Comparison of ENCODE assay signal across 9 cellular contexts in the genomic region with DNA sequence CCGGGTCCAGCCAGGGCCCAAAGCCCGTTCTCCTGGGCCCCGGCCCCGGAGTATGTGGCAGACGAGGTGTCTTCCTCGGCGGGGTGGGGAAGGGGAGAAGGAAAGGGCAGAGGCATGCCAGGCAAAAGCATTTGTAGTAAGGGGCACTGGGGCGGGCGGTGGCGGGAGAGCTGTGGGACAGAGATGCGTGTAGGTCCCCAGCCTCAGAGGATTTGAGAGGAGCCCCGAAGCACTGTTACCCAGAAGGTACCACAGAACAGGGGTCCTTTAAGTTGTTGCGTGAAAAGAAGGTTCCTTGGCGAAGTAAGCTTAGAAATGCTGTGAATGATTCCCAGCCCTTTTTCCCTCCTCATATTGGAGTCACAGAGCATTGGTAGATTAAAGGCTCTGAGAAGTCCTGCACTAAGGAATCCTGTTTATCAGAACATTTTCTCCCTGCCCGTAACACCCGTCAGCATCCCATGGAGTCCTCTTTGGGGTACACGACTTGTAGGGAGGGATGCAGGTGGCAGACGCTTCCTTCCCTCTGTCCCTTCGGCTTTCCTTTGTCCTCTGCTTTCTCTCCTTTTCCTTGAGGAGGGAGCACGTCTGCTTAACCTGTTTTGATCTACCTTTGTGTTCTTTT. TPM values are rescaled to one million over a fixed set of nuclear protein-coding genes. Genes with fewer than 3 reads are reported as not detected.
DNase-seq lines count a peak whose midpoint lies in the region; ATAC-seq and TF ChIP-seq lines count a peak whose summit lies in the region.
"Had no signal": no experiment of that assay in that cellular context is flagged by ENCODE, and none has a peak within 500 bp of the region (broad histone marks: within the 10 kb centered on the region; RNA-seq: fewer than 3 reads in every experiment).

No MANE protein-coding gene starts in this region.

- H3K27ac ChIP-seq in testis: peak overlapping the region; percentile 64 to 81
- H3K27ac ChIP-seq: PC-9 had no signal

- peak; percentile 56 for DNase-seq in activated CD8-positive, alpha-beta memory T cell treated with anti-CD3 and anti-CD28 coated beads for 24 hours
- DNase-seq in activated CD8-positive, alpha-beta memory T cell treated with anti-CD3 and anti-CD28 coated beads, Interleukin-2, amount 50 U/mL, for 4 hours: no peak
- DNase-seq in adipocyte (ENCODE audit: low read depth): no peak
- DNase-seq in lower leg skin (ENCODE audit: low spot score in 2 of 2): no peak
- no peak for DNase-seq in testis
- no peak for DNase-seq in NCI-H748 (lab: John Stamatoyannopoulos, UW; ENCODE audit: unreplicated experiment)

- H3K36me3 ChIP-seq in adipocyte (ENCODE audit: control insufficient read depth, insufficient read depth, low read length, severe bottlenecking): peaks cover 7% of the 10 kb centered on the region
- H3K36me3 ChIP-seq in testis (ENCODE audit: low read depth, missing control alignments): no peaks in the 10 kb centered on the region

- H3K9ac ChIP-seq in adipocyte (ENCODE audit: low read length): peak overlapping the region; percentile 84

- H3K4me1 ChIP-seq in adipocyte (ENCODE audit: control insufficient read depth, insufficient read depth, low read length): peaks cover 15% of the 10 kb centered on the region
- H3K4me1 ChIP-seq in testis: no peaks in the 10 kb centered on the region

- TF ChIP-seq POLR2A in lower leg skin (IDR thresholded peaks at IDR 0.05) (no peak), testis (IDR thresholded peaks at IDR 0.05) (no peak)

- TF ChIP-seq CTCF in lower leg skin (IDR thresholded peaks at IDR 0.05) (no peak), testis (IDR thresholded peaks at IDR 0.05) (no peak)

- intact Hi-C loops in lower leg skin (cut with DNase I; ENCODE audit: low total_unique reads): no loop called here
- intact Hi-C loops in testis (cut with DNase I; ENCODE audit: low total_unique reads): no loop called here

- no peaks in the 10 kb centered on the region for H3K27me3 ChIP-seq in adipocyte (replicated peaks; ENCODE audit: control insufficient read depth, insufficient read depth, low read length)
- no peaks in the 10 kb centered on the region for H3K27me3 ChIP-seq in testis

- H3K4me3 ChIP-seq in adipocyte (ENCODE audit: low read length) (peak overlapping the region; percentile 86), lower leg skin (ENCODE audit: low read depth, poor library complexity, severe bottlenecking) (peak overlapping the region; percentile 5), testis (peak overlapping the region; percentile 57 to 68)
- H3K4me3 ChIP-seq: PC-9 had no signal

- 60 to 71% methylated on average over 20 of the region's 20 CpGs for WGBS in lower leg skin, 2 donors
- 34 to 35% methylated on average over 20 of the region's 20 CpGs for WGBS in testis, 2 donors

- H3K9me3 ChIP-seq in adipocyte (ENCODE audit: control insufficient read depth, low read length) (no peaks in the 10 kb centered on the region), testis (no peaks in the 10 kb centered on the region)

- no peak for ATAC-seq in HG02759 (IDR thresholded peaks at IDR 0.05; ENCODE audit: unreplicated experiment)
- ATAC-seq in GM19455 (IDR thresholded peaks at IDR 0.05; ENCODE audit: unreplicated experiment): no peak

RNA-seq across cellular contexts. Expression of a gene that starts 12.5 kb away (rescaled TPM):
- total RNA-seq in lower leg skin: under 1 TPM; 0.04 to 0.95 (median 0.45) TPM
- 1 to 10 TPM; 5.4 to 6.8 TPM for total RNA-seq in testis
- 4.6 TPM for polyA plus RNA-seq in testis (ENCODE audit: insufficient read depth, low read depth, low replicate concordance)

RNA-seq across cellular contexts. Expression of a gene that starts 59.0 kb away (rescaled TPM):
- total RNA-seq in lower leg skin: 100 to 1,000 TPM; 125 to 170 (median 131) TPM
- total RNA-seq in testis: 10 to 100 TPM; 93.7 to 98.8 TPM
- polyA plus RNA-seq in testis (ENCODE audit: insufficient read depth, low read depth, low replicate concordance): 161 TPM

RNA-seq across cellular contexts. Expression of a gene that starts 59.3 kb away (rescaled TPM):
- total RNA-seq in lower leg skin (100 to 1,000 TPM; 101 to 139 (median 111) TPM), testis (100 to 1,000 TPM; 142 to 168 TPM)
- polyA plus RNA-seq in testis (ENCODE audit: insufficient read depth, low read depth, low replicate concordance): 171 TPM

Comparison
In these comparisons a context has a peak if more than half of its experiments do, and no peak if none do; other contexts are left out.
1. H3K4me3 ChIP-seq: peak in every context shown above with its lines; median percentile 86 in adipocyte; 62 in testis; 5 in lower leg skin.